In genomic region chr15:27850961-27851636, GRCh38 we compare ENCODE assay signal across 15 cellular contexts.
DNase-seq lines count a peak whose midpoint lies in the region; ATAC-seq and TF ChIP-seq lines count a peak whose summit lies in the region.
"Had no signal": no experiment of that assay in that cellular context is flagged by ENCODE, and none has a peak within 500 bp of the region (broad histone marks: within the 10 kb centered on the region; RNA-seq: fewer than 3 reads in every experiment).

No MANE protein-coding gene starts in this region.

- H3K4me3 ChIP-seq in right atrium auricular region: no peak overlapping the region
- H3K4me3 ChIP-seq: BLaER1 treated with 17β-estradiol and CSF1 and Interleukin-3, amounts not matched to agents 10 nM and 100 nM had no signal

- no peaks in the 10 kb centered on the region for H3K4me1 ChIP-seq in right atrium auricular region

- no peaks in the 10 kb centered on the region for H3K27me3 ChIP-seq in right atrium auricular region
- H3K27me3 ChIP-seq: BLaER1 treated with 17β-estradiol and CSF1 and Interleukin-3, amounts not matched to agents 10 nM and 100 nM had no signal

- no peak overlapping the region for H3K27ac ChIP-seq in right atrium auricular region
- H3K27ac ChIP-seq: BLaER1 treated with 17β-estradiol and CSF1 and Interleukin-3, amounts not matched to agents 10 nM and 100 nM had no signal

- ATAC-seq in left cardiac atrium: no peak
- ATAC-seq: HCT116 had no signal

- H3K9me3 ChIP-seq in right atrium auricular region: no peaks in the 10 kb centered on the region

- intact Hi-C loops in left cardiac atrium (cut with DNase I): loop anchor here in 1 of 2 donors (10.0 kb wide), 1 partner anchor 56 kb away; no protein-coding TSS in a partner anchor
- intact Hi-C loops in posterior vena cava (cut with DNase I): no loop called here

- no peak for TF ChIP-seq CTCF in right atrium auricular region (IDR thresholded peaks at IDR 0.05)

- DNase-seq in right atrium auricular region (ENCODE audit: low spot score) (peak; percentile 21), left cardiac atrium (no peak), islet precursor cell (peak; percentile 24), posterior vena cava (ENCODE audit: low spot score) (peak; percentile 46), DMS 273 (lab: John Stamatoyannopoulos, UW; ENCODE audit: unreplicated experiment) (no peak), NCI-H1092 (lab: John Stamatoyannopoulos, UW) (no peak), kidney glomerular epithelial cell (lab: John Stamatoyannopoulos, UW) (no peak), RKO (ENCODE audit: low spot score) (no peak)
- DNase-seq: 8988T; AML-193; CD4-positive, CD25-positive, alpha-beta regulatory T cell; DMS79 treated with DMSO at 0.1 percent for 48 hours; EL had no signal

- no peaks in the 10 kb centered on the region for H3K36me3 ChIP-seq in right atrium auricular region
- H3K36me3 ChIP-seq: BLaER1 treated with 17β-estradiol and CSF1 and Interleukin-3, amounts not matched to agents 10 nM and 100 nM had no signal

Comparison
In these comparisons a context has a peak if more than half of its experiments do, and no peak if none do; other contexts are left out.
1. DNase-seq: peak in right atrium auricular region (single experiment), islet precursor cell (single experiment) and posterior vena cava (single experiment); none in left cardiac atrium (single experiment), DMS 273 (single experiment), NCI-H1092 (single experiment), kidney glomerular epithelial cell (single experiment) and RKO (single experiment).